ENCODE assay signal across 7 cellular contexts in the genomic region with DNA sequence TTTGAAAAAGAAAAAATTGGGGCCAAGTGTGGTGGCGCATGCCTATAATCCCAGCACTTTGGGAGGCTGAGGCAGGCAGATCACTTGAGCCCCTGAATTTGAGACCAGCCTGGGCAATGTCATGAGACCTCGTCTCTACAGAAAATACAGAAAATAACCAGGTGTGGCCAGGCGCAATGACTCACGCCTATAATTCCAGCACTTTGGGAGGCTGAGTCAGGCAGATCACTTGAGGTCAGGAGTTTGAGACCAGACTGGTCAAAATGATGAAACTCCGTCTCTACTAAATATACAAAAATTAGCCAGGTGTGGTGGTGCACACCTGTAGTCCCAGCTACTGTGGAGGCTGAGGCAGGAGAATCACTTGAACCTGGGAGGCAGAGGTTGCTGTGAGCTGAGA. TPM values are rescaled to one million over a fixed set of nuclear protein-coding genes. Genes with fewer than 3 reads are reported as not detected.
DNase-seq lines count a peak whose midpoint lies in the region; ATAC-seq and TF ChIP-seq lines count a peak whose summit lies in the region.
"Not testable (repeated sequence)": the region's sequence is repeated elsewhere in the genome, so short reads cannot be mapped to it uniquely, and the experiment has no call there.

No MANE protein-coding gene starts in this region.

- H3K4me1 Mint-ChIP-seq in CD4-positive, alpha-beta memory T cell, result peaks cover 30 to 49% (median 39%) of the 10 kb centered on the region in 4 donors
- H3K4me1 Mint-ChIP-seq in T-helper 1 cell treated with Interleukin-12 subunit alpha and Interleukin-12 subunit beta and Interleukin-4 antibody, amounts not matched to agents 30 μg/mL and 1 μg/mL, for 36 hours (ENCODE audit: low read depth), result peaks cover 65% of the 10 kb centered on the region
- H3K4me1 Mint-ChIP-seq in activated CD8-positive, alpha-beta T cell treated with anti-CD3 and anti-CD28 coated beads, Interleukin-2, amount 10 ng/mL, durations not matched to agents 7 days and 5 days (ENCODE audit: low read depth), result peaks cover 69% of the 10 kb centered on the region
- peaks cover 63% of the 10 kb centered on the region for H3K4me1 Mint-ChIP-seq in activated naive CD4-positive, alpha-beta T cell treated with anti-CD3 and anti-CD28 coated beads, Interleukin-2, amount 10 ng/mL, durations not matched to agents 7 days and 5 days
- peaks cover 55% of the 10 kb centered on the region for H3K4me1 Mint-ChIP-seq in dendritic cell treated with granulocyte-macrophage colony-stimulating factor and Interleukin-4, amounts not matched to agents 40 ng/mL and 50 ng/mL, for 4 days (ENCODE audit: low read depth)

- H2AK5ac ChIP-seq in trophoblast cell (ENCODE audit: low read length), result not testable (repeated sequence)

- not testable (repeated sequence) for DNase-seq in CD4-positive, alpha-beta memory T cell; activated CD8-positive, alpha-beta T cell treated with anti-CD3 and anti-CD28 coated beads, Interleukin-2, amount 10 ng/mL, durations not matched to agents 7 days and 5 days; activated naive CD4-positive, alpha-beta T cell treated with anti-CD3 and anti-CD28 coated beads, Interleukin-2, amount 10 ng/mL, durations not matched to agents 7 days and 5 days
- peak; percentile 76 to 86 for DNase-seq in trophoblast cell

- not testable (repeated sequence) for H4K91ac ChIP-seq in trophoblast cell (ENCODE audit: low read depth, low read length)

- no CpG with 5 or more reads among the region's 5 CpGs for WGBS in trophoblast cell (ENCODE audit: extremely low coverage, insufficient coverage, insufficient read length)

- intact Hi-C loops in CD4-positive, alpha-beta memory T cell (cut with micrococcal nuclease); dendritic cell treated with granulocyte-macrophage colony-stimulating factor and Interleukin-4, amounts not matched to agents 40 ng/mL and 50 ng/mL, for 4 days (cut with micrococcal nuclease): not testable (repeated sequence)

- not testable (repeated sequence) for H3K36me3 Mint-ChIP-seq in CD4-positive, alpha-beta memory T cell; dendritic cell treated with granulocyte-macrophage colony-stimulating factor and Interleukin-4, amounts not matched to agents 40 ng/mL and 50 ng/mL, for 4 days (ENCODE audit: low read depth)
- H3K36me3 Mint-ChIP-seq in T-helper 1 cell treated with Interleukin-12 subunit alpha and Interleukin-12 subunit beta and Interleukin-4 antibody, amounts not matched to agents 30 μg/mL and 1 μg/mL, for 36 hours (ENCODE audit: low read depth), result peaks cover 32% of the 10 kb centered on the region
- H3K36me3 Mint-ChIP-seq in activated CD8-positive, alpha-beta T cell treated with anti-CD3 and anti-CD28 coated beads, Interleukin-2, amount 10 ng/mL, durations not matched to agents 7 days and 5 days (ENCODE audit: low read depth), result peaks cover 21% of the 10 kb centered on the region
- peaks cover 22% of the 10 kb centered on the region for H3K36me3 Mint-ChIP-seq in activated naive CD4-positive, alpha-beta T cell treated with anti-CD3 and anti-CD28 coated beads, Interleukin-2, amount 10 ng/mL, durations not matched to agents 7 days and 5 days

- H3K4me2 ChIP-seq in Loucy (ENCODE audit: low read depth, low read length, poor library complexity, severe bottlenecking), result peak overlapping the region; percentile 79
- not testable (repeated sequence) for H3K4me2 ChIP-seq in trophoblast cell (ENCODE audit: low read length)

- H2AFZ ChIP-seq in Loucy (ENCODE audit: low read length); trophoblast cell (ENCODE audit: insufficient read depth, low read length, poor library complexity): not testable (repeated sequence)

- H3K4me1 ChIP-seq in CD4-positive, alpha-beta memory T cell (ENCODE audit: insufficient read depth, low read length), result peaks cover 46% of the 10 kb centered on the region
- H3K4me1 ChIP-seq in Loucy (ENCODE audit: insufficient read depth, low read length, poor library complexity, severe bottlenecking) (peaks cover 62% of the 10 kb centered on the region), trophoblast cell (ENCODE audit: control insufficient read depth in 1 of 2, insufficient read depth in 2 of 2, low read length in 2 of 2) (peaks cover 12 to 15% of the 10 kb centered on the region in 2 experiments)

- not testable (repeated sequence) for H3K9me3 ChIP-seq in CD4-positive, alpha-beta memory T cell (ENCODE audit: control insufficient read depth in 1 of 2, low read length in 2 of 2); Loucy (ENCODE audit: insufficient read depth, low read depth, low read length); trophoblast cell (ENCODE audit: insufficient read depth, low read depth, low read length)

- not testable (repeated sequence) for H3K27me3 Mint-ChIP-seq in CD4-positive, alpha-beta memory T cell; T-helper 1 cell treated with Interleukin-12 subunit alpha and Interleukin-12 subunit beta and Interleukin-4 antibody, amounts not matched to agents 30 μg/mL and 1 μg/mL, for 36 hours (ENCODE audit: low read depth); activated CD8-positive, alpha-beta T cell treated with anti-CD3 and anti-CD28 coated beads, Interleukin-2, amount 10 ng/mL, durations not matched to agents 7 days and 5 days (ENCODE audit: low read depth); activated naive CD4-positive, alpha-beta T cell treated with anti-CD3 and anti-CD28 coated beads, Interleukin-2, amount 10 ng/mL, durations not matched to agents 7 days and 5 days; dendritic cell treated with granulocyte-macrophage colony-stimulating factor and Interleukin-4, amounts not matched to agents 40 ng/mL and 50 ng/mL, for 4 days

- not testable (repeated sequence) for H4K8ac ChIP-seq in trophoblast cell (ENCODE audit: low read depth, low read length)

- peak overlapping the region in 7 of 8 donors; percentile 17 to 74 (median 68) for H3K4me3 Mint-ChIP-seq in CD4-positive, alpha-beta memory T cell
- H3K4me3 Mint-ChIP-seq in T-helper 1 cell treated with Interleukin-12 subunit alpha and Interleukin-12 subunit beta and Interleukin-4 antibody, amounts not matched to agents 30 μg/mL and 1 μg/mL, for 36 hours, result peak overlapping the region; percentile 76
- peak overlapping the region; percentile 18 for H3K4me3 Mint-ChIP-seq in activated CD8-positive, alpha-beta T cell treated with anti-CD3 and anti-CD28 coated beads, Interleukin-2, amount 10 ng/mL, durations not matched to agents 7 days and 5 days
- H3K4me3 Mint-ChIP-seq in activated naive CD4-positive, alpha-beta T cell treated with anti-CD3 and anti-CD28 coated beads, Interleukin-2, amount 10 ng/mL, durations not matched to agents 7 days and 5 days, result peak overlapping the region; percentile 31
- H3K4me3 Mint-ChIP-seq in dendritic cell treated with granulocyte-macrophage colony-stimulating factor and Interleukin-4, amounts not matched to agents 40 ng/mL and 50 ng/mL, for 4 days, result not testable (repeated sequence)

- not testable (repeated sequence) for ATAC-seq in activated CD8-positive, alpha-beta T cell treated with anti-CD3 and anti-CD28 coated beads, Interleukin-2, amount 10 ng/mL, durations not matched to agents 7 days and 5 days

- H2BK120ac ChIP-seq in trophoblast cell (ENCODE audit: insufficient read depth, low read length, poor library complexity), result not testable (repeated sequence)

- CTCF ChIA-PET in CD4-positive, alpha-beta memory T cell (lab: Charles Lee; ENCODE audit: partially characterized antibody), result interaction anchor here (0.7 to 2.9 kb wide), 4 partner anchors 15 to 49 kb away, joined by 3 to 12 read pairs (median 4); no protein-coding TSS in a partner anchor
- CTCF ChIA-PET in activated CD8-positive, alpha-beta T cell treated with anti-CD3 and anti-CD28 coated beads, Interleukin-2, amount 10 ng/mL, durations not matched to agents 7 days and 5 days (lab: Charles Lee), result interaction anchor here (1.1 to 4.4 kb wide), 5 partner anchors 22 to 155 kb away, joined by 3 to 18 read pairs (median 5); no protein-coding TSS in a partner anchor
- CTCF ChIA-PET in activated naive CD4-positive, alpha-beta T cell treated with anti-CD3 and anti-CD28 coated beads, Interleukin-2, amount 10 ng/mL, durations not matched to agents 7 days and 5 days (lab: Charles Lee), result not testable (repeated sequence)

- H3K79me2 ChIP-seq in Loucy (ENCODE audit: insufficient read depth, low read length), result peaks cover 78% of the 10 kb centered on the region
- not testable (repeated sequence) for H3K79me2 ChIP-seq in trophoblast cell (ENCODE audit: control insufficient read depth, insufficient read depth, low read length, poor library complexity)

- TF ChIP-seq CTCF in Loucy (conservative IDR thresholded peaks at IDR 0.05; ENCODE audit: low read length), result not testable (repeated sequence)

- H2BK5ac ChIP-seq in trophoblast cell (ENCODE audit: low read depth, low read length, poor library complexity), result not testable (repeated sequence)

- not testable (repeated sequence) for H3K9me3 Mint-ChIP-seq in CD4-positive, alpha-beta memory T cell; T-helper 1 cell treated with Interleukin-12 subunit alpha and Interleukin-12 subunit beta and Interleukin-4 antibody, amounts not matched to agents 30 μg/mL and 1 μg/mL, for 36 hours; activated CD8-positive, alpha-beta T cell treated with anti-CD3 and anti-CD28 coated beads, Interleukin-2, amount 10 ng/mL, durations not matched to agents 7 days and 5 days (ENCODE audit: insufficient read depth); activated naive CD4-positive, alpha-beta T cell treated with anti-CD3 and anti-CD28 coated beads, Interleukin-2, amount 10 ng/mL, durations not matched to agents 7 days and 5 days; dendritic cell treated with granulocyte-macrophage colony-stimulating factor and Interleukin-4, amounts not matched to agents 40 ng/mL and 50 ng/mL, for 4 days

- H4K20me1 ChIP-seq in Loucy (ENCODE audit: insufficient read depth, low read length, poor library complexity, severe bottlenecking), result not testable (repeated sequence)

- H3K27me3 ChIP-seq in CD4-positive, alpha-beta memory T cell (ENCODE audit: insufficient read depth, low read length); Loucy (ENCODE audit: insufficient read depth, low read length, poor library complexity, severe bottlenecking); trophoblast cell (ENCODE audit: insufficient read depth, low read length): not testable (repeated sequence)

- H4K12ac ChIP-seq in trophoblast cell (ENCODE audit: low read depth, low read length), result not testable (repeated sequence)

- H3K27ac Mint-ChIP-seq in CD4-positive, alpha-beta memory T cell, result peak overlapping the region; percentile 78 to 92 (median 89)
- H3K27ac Mint-ChIP-seq in T-helper 1 cell treated with Interleukin-12 subunit alpha and Interleukin-12 subunit beta and Interleukin-4 antibody, amounts not matched to agents 30 μg/mL and 1 μg/mL, for 36 hours, result peak overlapping the region; percentile 92
- peak overlapping the region; percentile 91 for H3K27ac Mint-ChIP-seq in activated CD8-positive, alpha-beta T cell treated with anti-CD3 and anti-CD28 coated beads, Interleukin-2, amount 10 ng/mL, durations not matched to agents 7 days and 5 days
- H3K27ac Mint-ChIP-seq in activated naive CD4-positive, alpha-beta T cell treated with anti-CD3 and anti-CD28 coated beads, Interleukin-2, amount 10 ng/mL, durations not matched to agents 7 days and 5 days, result peak overlapping the region; percentile 92
- peak overlapping the region; percentile 61 for H3K27ac Mint-ChIP-seq in dendritic cell treated with granulocyte-macrophage colony-stimulating factor and Interleukin-4, amounts not matched to agents 40 ng/mL and 50 ng/mL, for 4 days

- not testable (repeated sequence) for H3K9me2 ChIP-seq in Loucy (replicated peaks; ENCODE audit: low read depth, low read length)

- H3K14ac ChIP-seq in trophoblast cell (ENCODE audit: low read length), result not testable (repeated sequence)

- H3K27ac ChIP-seq in CD4-positive, alpha-beta memory T cell (ENCODE audit: low read depth, low read length); trophoblast cell (ENCODE audit: low read depth, low read length): not testable (repeated sequence)

- not testable (repeated sequence) for H3F3A ChIP-seq in Loucy (ENCODE audit: low read depth)

- H3K4me3 ChIP-seq in CD4-positive, alpha-beta memory T cell (ENCODE audit: low read length in 2 of 2); Loucy (ENCODE audit: low read length, poor library complexity, severe bottlenecking); trophoblast cell (ENCODE audit: low read depth, low read length): not testable (repeated sequence)

- H3K4ac ChIP-seq in trophoblast cell (ENCODE audit: low read depth, low read length), result not testable (repeated sequence)

- H3K79me1 ChIP-seq in trophoblast cell (ENCODE audit: low read length), result not testable (repeated sequence)

- POLR2A ChIA-PET in CD4-positive, alpha-beta memory T cell (lab: Charles Lee; ENCODE audit: partially characterized antibody), result interaction anchor here (0.6 to 2.3 kb wide), 2 partner anchors 25 to 31 kb away, joined by 5 to 8 read pairs; no protein-coding TSS in a partner anchor
- POLR2A ChIA-PET in activated CD8-positive, alpha-beta T cell treated with anti-CD3 and anti-CD28 coated beads, Interleukin-2, amount 10 ng/mL, durations not matched to agents 7 days and 5 days (lab: Charles Lee), result interaction anchor here (1.0 kb wide), 1 partner anchor 25 kb away, joined by 3 read pairs; no protein-coding TSS in a partner anchor

- H3K18ac ChIP-seq in trophoblast cell (ENCODE audit: low read length), result not testable (repeated sequence)

- H3K36me3 ChIP-seq in CD4-positive, alpha-beta memory T cell (ENCODE audit: insufficient read depth, low read length); Loucy (ENCODE audit: insufficient read depth, low read length); trophoblast cell (ENCODE audit: control insufficient read depth in 1 of 2, insufficient read depth in 2 of 2, low read length in 2 of 2): not testable (repeated sequence)

- H3K9ac ChIP-seq in Loucy (ENCODE audit: low read depth, low read length, poor library complexity, severe bottlenecking), result peak overlapping the region; percentile 70
- H3K9ac ChIP-seq in trophoblast cell (ENCODE audit: low read length), result not testable (repeated sequence)

- H2BK12ac ChIP-seq in trophoblast cell (ENCODE audit: low read length), result not testable (repeated sequence)

- not testable (repeated sequence) for H3K23ac ChIP-seq in trophoblast cell (ENCODE audit: low read length)

RNA-seq across cellular contexts. Expression of a gene that starts 26.4 kb away (rescaled TPM):
- total RNA-seq in CD4-positive, alpha-beta memory T cell, result 10 to 100 TPM; 19.5 to 26.0 TPM
- polyA plus RNA-seq in CD4-positive, alpha-beta memory T cell, result 1 to 10 TPM; 4.2 to 5.3 TPM
- total RNA-seq in activated CD8-positive, alpha-beta T cell treated with anti-CD3 and anti-CD28 coated beads, Interleukin-2, amount 10 ng/mL, durations not matched to agents 7 days and 5 days, result 10 to 100 TPM; 22.8 to 26.0 TPM
- 8.6 and 10.2 TPM in 2 replicates for polyA plus RNA-seq in trophoblast cell (2013)
